ENCODE assay signal across 1 cellular context in genomic region chr5:78271766-78272165, GRCh38.
A peak's percentile ranks its signal among the peaks of the same experiment; 100 is the strongest.
TF ChIP-seq lines count a peak whose summit lies in the region.

No MANE protein-coding gene starts in this region.

TF ChIP-seq in H1, 55 proteins besides CTCF, POLR2A, EP300 and RAD21 (continued from another document):
- TF ChIP-seq NANOG (IDR thresholded peaks at IDR 0.05; ENCODE audit: insufficient read depth, low read depth, low read length, poor library complexity, severe bottlenecking) (peak; percentile 24), CHD7 (IDR thresholded peaks at IDR 0.05; ENCODE audit: insufficient replicate concordance, low read length) (peak; percentile 86), HDAC2 (IDR thresholded peaks at IDR 0.05; ENCODE audit: borderline replicate concordance in 1 of 2, low read depth in 2 of 2, low read length in 2 of 2) (no peak)
